ENCODE assay signal across 8 cellular contexts in genomic region chr2:85327757-85328617, GRCh38. TPM values are rescaled to one million over a fixed set of nuclear protein-coding genes. Genes with fewer than 3 reads are reported as not detected.
DNase-seq lines count a peak whose midpoint lies in the region; ATAC-seq and TF ChIP-seq lines count a peak whose summit lies in the region.

TGOLN2 (minus strand) TSS chr2:85327989; CDS start chr2:85327962, 27 bp downstream.

- ATAC-seq in GM19023 (IDR thresholded peaks at IDR 0.05; ENCODE audit: unreplicated experiment) (peak; percentile 86), HG03196 (IDR thresholded peaks at IDR 0.05; ENCODE audit: unreplicated experiment) (peak; percentile 82), activated B cell treated with CpG ODN at 0.5 μM for 24 hours (ENCODE audit: low read depth) (peak; percentile 90)

- peaks cover 51% of the 10 kb centered on the region for H3K36me3 Mint-ChIP-seq in activated B cell treated with CpG ODN at 0.5 μM for 24 hours (ENCODE audit: low read depth)
- peaks cover 23 to 29% (median 24%) of the 10 kb centered on the region in 3 donors for H3K36me3 Mint-ChIP-seq in immature natural killer cell

- H3K4me1 Mint-ChIP-seq in activated B cell treated with CpG ODN at 0.5 μM for 24 hours = peaks cover 61% of the 10 kb centered on the region
- H3K4me1 Mint-ChIP-seq in immature natural killer cell = peaks cover 48 to 52% of the 10 kb centered on the region in 2 donors

- H3K27me3 Mint-ChIP-seq in activated B cell treated with CpG ODN at 0.5 μM for 24 hours = no peaks in the 10 kb centered on the region
- H3K27me3 Mint-ChIP-seq in immature natural killer cell (ENCODE audit: low read depth in 3 of 3) = peaks cover 7 to 20% (median 14%) of the 10 kb centered on the region in 3 donors

- intact Hi-C loops in activated B cell treated with CpG ODN at 0.5 μM for 24 hours (cut with micrococcal nuclease) = loop anchor here (1.0 to 10.0 kb wide), 12 partner anchors 15 to 1297 kb away; partner anchors contain the start of genes CAPG, CHMP3, ELMOD3 and GGCX

- POLR2A ChIA-PET in activated B cell treated with CpG ODN at 0.5 μM for 24 hours (lab: Charles Lee) = interaction anchor here (0.6 to 3.4 kb wide), 57 partner anchors 9 to 1294 kb away, joined by 3 to 93 read pairs (median 7); partner anchors contain the start of genes C2orf68, CAPG, ELMOD3 and GGCX

- H3K4me3 ChIP-seq in AG09309 (ENCODE audit: control insufficient read depth, low read depth, low read length) (peak within 1 kb of the TSS; percentile 91), cardiac fibroblast (replicated peaks in 1 of 2; ENCODE audit: low read depth in 2 of 2, low read length in 2 of 2) (peak within 1 kb of the TSS; percentile 79 to 85)

- H3K27ac Mint-ChIP-seq in activated B cell treated with CpG ODN at 0.5 μM for 24 hours = peak within 1 kb of the TSS; percentile 100
- H3K27ac Mint-ChIP-seq in immature natural killer cell = peak within 1 kb of the TSS; percentile 98 to 100 (median 100)

- DNase-seq in AG09309 (ENCODE audit: low read depth) (no peak), NCI-H345 (lab: John Stamatoyannopoulos, UW) (peak; percentile 95), activated B cell treated with CpG ODN at 0.5 μM for 24 hours (peak; percentile 91), cardiac fibroblast (ENCODE audit: low read depth in 2 of 2) (peak; percentile 92 to 93), immature natural killer cell (peak; percentile 94 to 96 (median 95)), smooth muscle cell of the brain vasculature (ENCODE audit: low read depth, low spot score) (peak; percentile 69)

- H3K4me3 Mint-ChIP-seq in activated B cell treated with CpG ODN at 0.5 μM for 24 hours = peak within 1 kb of the TSS; percentile 99
- peak within 1 kb of the TSS; percentile 96 to 98 (median 97) for H3K4me3 Mint-ChIP-seq in immature natural killer cell

- CTCF ChIA-PET in activated B cell treated with CpG ODN at 0.5 μM for 24 hours (lab: Charles Lee) = no interaction called here

- H3K9me3 Mint-ChIP-seq in activated B cell treated with CpG ODN at 0.5 μM for 24 hours (no peaks in the 10 kb centered on the region), immature natural killer cell (no peaks in the 10 kb centered on the region)

- no peak for TF ChIP-seq CTCF in AG09309 (IDR thresholded peaks at IDR 0.05; ENCODE audit: control insufficient read depth, insufficient read depth, low read depth, low read length, missing control alignments)
- TF ChIP-seq CTCF in activated B cell treated with CpG ODN at 0.5 μM for 24 hours (IDR thresholded peaks at IDR 0.05) = no peak
- no peak for TF ChIP-seq CTCF in cardiac fibroblast (IDR thresholded peaks at IDR 0.05; ENCODE audit: low read depth, low read length)

RNA-seq across cellular contexts. Expression of gene TGOLN2, which starts in this region (rescaled TPM):
- 103 and 119 TPM in 2 replicates for total RNA-seq in activated B cell treated with CpG ODN at 0.5 μM for 24 hours
- 10 to 100 TPM; 28.7 to 75.4 (median 36.4) TPM for polyA plus RNA-seq in immature natural killer cell
